Comparison of ENCODE assay signal across 8 cellular contexts in the genomic region with DNA sequence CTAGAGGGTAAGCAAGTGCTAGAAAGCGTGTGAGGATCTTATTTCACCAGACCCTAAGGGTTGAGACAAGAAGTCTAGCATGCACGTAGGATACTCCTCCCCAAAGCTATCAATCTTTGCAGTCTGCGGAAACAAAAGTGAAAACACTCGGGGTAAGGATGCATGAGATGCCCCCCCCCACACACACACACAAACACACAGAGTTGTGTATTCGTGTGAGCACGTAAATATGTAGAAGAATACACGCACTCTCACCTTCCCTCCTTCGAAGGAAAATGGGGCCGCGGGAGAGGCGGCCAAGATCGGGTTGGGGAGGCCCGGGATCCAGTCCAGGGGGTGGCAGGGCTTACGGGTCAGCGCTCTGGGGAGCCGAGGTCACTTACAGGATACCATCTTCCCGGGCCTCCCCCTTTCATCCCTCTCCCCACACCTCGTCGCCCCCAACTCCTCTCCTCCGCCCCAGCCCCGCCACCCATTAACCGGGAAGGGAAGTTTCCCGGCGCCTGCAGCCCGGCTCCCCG. TPM values are rescaled to one million over a fixed set of nuclear protein-coding genes. Genes with fewer than 3 reads are reported as not detected.
A peak's percentile ranks its signal among the peaks of the same experiment; 100 is the strongest.
DNase-seq lines count a peak whose midpoint lies in the region; ATAC-seq and TF ChIP-seq lines count a peak whose summit lies in the region.

No MANE protein-coding gene starts in this region.

- ATAC-seq in GM18861 (IDR thresholded peaks at IDR 0.05; ENCODE audit: unreplicated experiment) (peak; percentile 33), HG03045 (IDR thresholded peaks at IDR 0.05; ENCODE audit: unreplicated experiment) (peak; percentile 21)

- intact Hi-C loops in uterus (cut with DNase I; ENCODE audit: low total_unique reads) = no loop called here

- H3K79me2 ChIP-seq in SK-N-SH (ENCODE audit: insufficient read depth) = peaks cover 56% of the 10 kb centered on the region

- H2AK5ac ChIP-seq in mesenchymal stem cell (ENCODE audit: low read length, severe bottlenecking) = no peak overlapping the region

- H3K14ac ChIP-seq in mesenchymal stem cell (ENCODE audit: low read length in 2 of 2) = no peak overlapping the region

- TF ChIP-seq CTCF in SK-N-SH (IDR thresholded peaks at IDR 0.05) = no peak
- TF ChIP-seq CTCF in uterus (IDR thresholded peaks at IDR 0.05) = no peak

- H2BK15ac ChIP-seq in mesenchymal stem cell (ENCODE audit: low read depth, poor library complexity, severe bottlenecking) = peak overlapping the region; percentile 63

- H2AFZ ChIP-seq in SK-N-SH (ENCODE audit: low read depth) (peak overlapping the region; percentile 93; the same call in 1 of the 2 replicates), mesenchymal stem cell (ENCODE audit: low read depth, low read length) (no peak overlapping the region)

- H3K27ac ChIP-seq in BLaER1 (peak overlapping the region; percentile 95), SK-N-SH (ENCODE audit: low read depth in 2 of 2, low read length in 1 of 2) (peak overlapping the region; percentile 80 to 87; a peak in 2 of 4 replicates), mesenchymal stem cell (ENCODE audit: low read length, poor library complexity, severe bottlenecking) (no peak overlapping the region), uterus (peak overlapping the region; percentile 86 to 97)
- H3K27ac ChIP-seq in effector memory CD4-positive, alpha-beta T cell (ENCODE audit: insufficient read depth, low read length, poor library complexity, severe bottlenecking) = peak overlapping the region; percentile 97

- peak overlapping the region; percentile 98 for H2BK120ac ChIP-seq in mesenchymal stem cell (ENCODE audit: low read depth, low read length)

- H3K4me3 ChIP-seq in BLaER1 (peak overlapping the region; percentile 89), SK-N-SH (ENCODE audit: low read depth in 2 of 2, low read length in 1 of 2) (peak overlapping the region; percentile 64 to 82), mesenchymal stem cell (ENCODE audit: insufficient read depth in 1 of 2, low read depth in 1 of 2, low read length in 2 of 2) (peak overlapping the region; percentile 85 to 92), uterus (peak overlapping the region; percentile 88 to 90)
- H3K4me3 ChIP-seq in effector memory CD4-positive, alpha-beta T cell (ENCODE audit: insufficient read depth, low read depth, low read length, poor library complexity, severe bottlenecking) = peak overlapping the region; percentile 80

- H3K18ac ChIP-seq in mesenchymal stem cell (ENCODE audit: low read depth in 1 of 2, low read length in 2 of 2) = peak overlapping the region; percentile 79 to 83

- H3K9me2 ChIP-seq in SK-N-SH = no peaks in the 10 kb centered on the region

- peak overlapping the region; percentile 98 for H4K8ac ChIP-seq in mesenchymal stem cell (ENCODE audit: low read length)

- no peak overlapping the region for H3K23ac ChIP-seq in mesenchymal stem cell (ENCODE audit: low read length in 2 of 2)

- no peak overlapping the region for H2BK5ac ChIP-seq in mesenchymal stem cell (ENCODE audit: low read depth, low read length, poor library complexity, severe bottlenecking)

- DNase-seq in SK-N-SH (no peak), mesenchymal stem cell (peak; percentile 86), uterus (no peak), activated gamma-delta T cell treated with Interleukin-2 at 50 U/mL for 16 hours (no peak)
- peak in 1 of 3 donors; percentile 1 for DNase-seq in effector memory CD4-positive, alpha-beta T cell

- no peak overlapping the region for H4K91ac ChIP-seq in mesenchymal stem cell (ENCODE audit: low read length)

- no peaks in the 10 kb centered on the region for H3K79me1 ChIP-seq in mesenchymal stem cell (replicated peaks; ENCODE audit: low read length, poor library complexity, severe bottlenecking)

- CTCF ChIA-PET in SK-N-SH (lab: Yijun Ruan, JAX) = interaction anchor here (1.1 to 2.4 kb wide), 3 partner anchors 10 to 125 kb away, joined by 3 to 7 read pairs (median 6); no protein-coding TSS in a partner anchor

- no peak for TF ChIP-seq POLR2A in uterus (IDR thresholded peaks at IDR 0.05)

- H3K9ac ChIP-seq in BLaER1 (peak overlapping the region; percentile 93), SK-N-SH (peak overlapping the region; percentile 91), mesenchymal stem cell (ENCODE audit: low read length) (peak overlapping the region; percentile 93)

- no peak overlapping the region for H2BK12ac ChIP-seq in mesenchymal stem cell (ENCODE audit: low read length in 2 of 2)

- H3K4me2 ChIP-seq in BLaER1 (peak overlapping the region; percentile 77), SK-N-SH (peak overlapping the region; percentile 91), mesenchymal stem cell (ENCODE audit: low read length, poor library complexity, severe bottlenecking) (peak overlapping the region; percentile 31)

- TF ChIP-seq EP300 in SK-N-SH (IDR thresholded peaks at IDR 0.05; ENCODE audit: borderline replicate concordance in 1 of 2, low read depth in 1 of 2, low read length in 1 of 2) = no peak

- H3F3A ChIP-seq in SK-N-SH (replicated peaks; ENCODE audit: insufficient read depth) = no peaks in the 10 kb centered on the region

- no peaks in the 10 kb centered on the region for H3K27me3 ChIP-seq in BLaER1
- H3K27me3 ChIP-seq in SK-N-SH (ENCODE audit: insufficient read depth) = no peaks in the 10 kb centered on the region
- H3K27me3 ChIP-seq in effector memory CD4-positive, alpha-beta T cell (replicated peaks; ENCODE audit: control insufficient read depth, insufficient read depth, low read length, poor library complexity, severe bottlenecking) = no peaks in the 10 kb centered on the region
- no peaks in the 10 kb centered on the region for H3K27me3 ChIP-seq in mesenchymal stem cell (ENCODE audit: control insufficient read depth in 1 of 2, insufficient read depth in 1 of 2, low read length in 2 of 2)
- H3K27me3 ChIP-seq in uterus = no peaks in the 10 kb centered on the region

- H3K36me3 ChIP-seq in BLaER1 = peaks cover 26% of the 10 kb centered on the region
- peaks cover 0 to 8% of the 10 kb centered on the region in 2 experiments for H3K36me3 ChIP-seq in SK-N-SH (replicated peaks in 1 of 2; ENCODE audit: control insufficient read depth in 1 of 2, insufficient read depth in 2 of 2, low read length in 1 of 2)
- H3K36me3 ChIP-seq in effector memory CD4-positive, alpha-beta T cell (ENCODE audit: control insufficient read depth, insufficient read depth, low read length) = no peaks in the 10 kb centered on the region
- H3K36me3 ChIP-seq in mesenchymal stem cell (ENCODE audit: control insufficient read depth in 1 of 2, insufficient read depth in 2 of 2, low read depth in 1 of 2, low read length in 2 of 2) = no peaks in the 10 kb centered on the region
- H3K36me3 ChIP-seq in uterus = no peaks in the 10 kb centered on the region

- H3K4ac ChIP-seq in mesenchymal stem cell (ENCODE audit: low read depth in 1 of 2, low read length in 2 of 2) = peak overlapping the region in 1 of 2 experiments; percentile 49

- H4K20me1 ChIP-seq in BLaER1 = peaks cover 22% of the 10 kb centered on the region
- no peaks in the 10 kb centered on the region for H4K20me1 ChIP-seq in SK-N-SH (ENCODE audit: insufficient read depth)

- H3K4me1 ChIP-seq in BLaER1 = peaks cover 26% of the 10 kb centered on the region
- H3K4me1 ChIP-seq in SK-N-SH (ENCODE audit: control insufficient read depth in 1 of 2, insufficient read depth in 2 of 2, low read depth in 1 of 2, low read length in 1 of 2) = peaks cover 2 to 5% of the 10 kb centered on the region in 2 experiments; a peak in 1 of 4 replicates
- peaks cover 29% of the 10 kb centered on the region for H3K4me1 ChIP-seq in effector memory CD4-positive, alpha-beta T cell (ENCODE audit: control insufficient read depth, insufficient read depth, low read length, poor library complexity, severe bottlenecking)
- peaks cover 6% of the 10 kb centered on the region for H3K4me1 ChIP-seq in mesenchymal stem cell (ENCODE audit: control insufficient read depth, insufficient read depth, low read depth, low read length)
- peaks cover 0 to 7% of the 10 kb centered on the region in 2 donors for H3K4me1 ChIP-seq in uterus

- POLR2A ChIA-PET in SK-N-SH (lab: Yijun Ruan, JAX) = no interaction called here

- peaks cover 19% of the 10 kb centered on the region for H3K9me3 ChIP-seq in BLaER1
- H3K9me3 ChIP-seq in SK-N-SH = no peaks in the 10 kb centered on the region
- no peaks in the 10 kb centered on the region for H3K9me3 ChIP-seq in effector memory CD4-positive, alpha-beta T cell (ENCODE audit: control insufficient read depth, low read length)
- peaks cover 4% of the 10 kb centered on the region for H3K9me3 ChIP-seq in mesenchymal stem cell (ENCODE audit: control insufficient read depth, low read length)
- H3K9me3 ChIP-seq in uterus = no peaks in the 10 kb centered on the region

- no peak for TF ChIP-seq RAD21 in SK-N-SH (IDR thresholded peaks at IDR 0.05; ENCODE audit: low read length)

- WGBS in SK-N-SH (ENCODE audit: low lambda C conversion rate) = under 1% methylated on average over 13 of the region's 26 CpGs
- WGBS in mesenchymal stem cell = 20% methylated on average over 1 of the region's 26 CpGs

TF ChIP-seq in SK-N-SH, 30 proteins besides CTCF, POLR2A, EP300 and RAD21 (continues in another document):
- TF ChIP-seq, protein P1, sequence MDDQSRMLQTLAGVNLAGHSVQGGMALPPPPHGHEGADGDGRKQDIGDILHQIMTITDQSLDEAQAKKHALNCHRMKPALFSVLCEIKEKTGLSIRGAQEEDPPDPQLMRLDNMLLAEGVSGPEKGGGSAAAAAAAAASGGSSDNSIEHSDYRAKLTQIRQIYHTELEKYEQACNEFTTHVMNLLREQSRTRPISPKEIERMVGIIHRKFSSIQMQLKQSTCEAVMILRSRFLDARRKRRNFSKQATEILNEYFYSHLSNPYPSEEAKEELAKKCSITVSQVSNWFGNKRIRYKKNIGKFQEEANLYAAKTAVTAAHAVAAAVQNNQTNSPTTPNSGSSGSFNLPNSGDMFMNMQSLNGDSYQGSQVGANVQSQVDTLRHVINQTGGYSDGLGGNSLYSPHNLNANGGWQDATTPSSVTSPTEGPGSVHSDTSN (IDR thresholded peaks at IDR 0.05) = 0 out of 2 replicates have a peak, but pooled peaks have one; percentile 8
- TF ChIP-seq, protein P2, sequence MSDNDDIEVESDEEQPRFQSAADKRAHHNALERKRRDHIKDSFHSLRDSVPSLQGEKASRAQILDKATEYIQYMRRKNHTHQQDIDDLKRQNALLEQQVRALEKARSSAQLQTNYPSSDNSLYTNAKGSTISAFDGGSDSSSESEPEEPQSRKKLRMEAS (IDR thresholded peaks at IDR 0.05; ENCODE audit: low read depth) = no peak; the same call in 1 of the 2 replicates
- TF ChIP-seq JUND (IDR thresholded peaks at IDR 0.05) = no peak

RNA-seq across cellular contexts. Expression of a gene that starts 0.4 kb away (rescaled TPM):
- 13.1 and 15.0 TPM in 2 replicates for polyA plus RNA-seq in SK-N-SH (2012; rRNA removed)
- polyA plus RNA-seq in SK-N-SH (2012; cell fraction: cytosol; rRNA removed) = 20.3 and 22.2 TPM in 2 replicates
- 10.8 and 18.2 TPM in 2 replicates for polyA plus RNA-seq in SK-N-SH (2012; cell fraction: nucleus; rRNA removed)
- 32.3 TPM for polyA plus RNA-seq in mesenchymal stem cell (2013, experiment 1 of 2)
- polyA plus RNA-seq in mesenchymal stem cell (2013, experiment 2 of 2) = 31.4 TPM
- 10 to 100 TPM in 3 of 4 donors, 1 to 10 TPM in 1; 6.4 to 43.3 (median 25.3) TPM for total RNA-seq in uterus

RNA-seq across cellular contexts. Expression of a gene that starts 36.9 kb away (rescaled TPM):
- polyA plus RNA-seq in SK-N-SH (2012; rRNA removed) = 41.4 TPM in 2 replicates
- 47.1 and 52.1 TPM in 2 replicates for polyA plus RNA-seq in SK-N-SH (2012; cell fraction: cytosol; rRNA removed)
- polyA plus RNA-seq in SK-N-SH (2012; cell fraction: nucleus; rRNA removed) = 15.7 and 28.2 TPM in 2 replicates
- 28.2 TPM for polyA plus RNA-seq in mesenchymal stem cell (2013, experiment 1 of 2)
- polyA plus RNA-seq in mesenchymal stem cell (2013, experiment 2 of 2) = 29.2 TPM
- total RNA-seq in uterus = 100 to 1,000 TPM in 1 of 4 donors, 10 to 100 TPM in 3; 35.3 to 183 (median 57.0) TPM

Comparison
In these comparisons a context has a peak if more than half of its experiments do, and no peak if none do; other contexts are left out.
1. H3K4me2 ChIP-seq: peak in every context shown above with its lines; median percentile 91 in SK-N-SH; 77 in BLaER1; 31 in mesenchymal stem cell.